Comparison of ENCODE assay signal across 12 cellular contexts in the genomic region with DNA sequence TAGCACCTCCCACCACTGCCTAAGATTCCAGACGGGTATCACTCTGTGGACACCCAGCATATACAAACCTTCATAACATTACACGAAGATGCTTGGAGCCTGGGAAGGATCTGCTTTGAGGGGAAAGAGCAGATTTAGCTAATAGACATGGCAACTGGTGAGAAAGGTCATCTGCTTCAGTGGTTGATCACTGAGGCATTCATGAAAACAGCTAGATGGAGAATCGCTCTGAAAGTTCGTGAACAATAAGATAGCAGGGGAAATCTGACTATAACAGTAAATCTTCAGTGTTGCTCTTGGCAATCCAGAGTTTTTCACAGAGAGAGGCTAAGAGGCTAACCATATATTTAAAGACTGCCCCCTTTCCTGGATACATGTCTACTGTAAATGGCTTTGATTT.
DNase-seq lines count a peak whose midpoint lies in the region; ATAC-seq, FAIRE-seq and TF ChIP-seq lines count a peak whose summit lies in the region.
"Had no signal": no experiment of that assay in that cellular context is flagged by ENCODE, and none has a peak within 500 bp of the region (broad histone marks: within the 10 kb centered on the region; RNA-seq: fewer than 3 reads in every experiment).

No MANE protein-coding gene starts in this region.

- H3K27ac ChIP-seq in A673 (ENCODE audit: low read depth, low read length, poor library complexity, severe bottlenecking) (no peak overlapping the region), kidney (ENCODE audit: low read depth in 2 of 2, low read length in 2 of 2) (no peak overlapping the region)
- H3K27ac ChIP-seq: dorsolateral prefrontal cortex, SJCRH30 had no signal

- no peaks in the 10 kb centered on the region for H3K27me3 Mint-ChIP-seq in central memory CD8-positive, alpha-beta T cell
- H3K27me3 Mint-ChIP-seq in chondrocyte (ENCODE audit: low read depth), result no peaks in the 10 kb centered on the region
- H3K27me3 Mint-ChIP-seq: progenitor cell of endocrine pancreas had no signal

- intact Hi-C loops in A673 (cut with micrococcal nuclease; ENCODE audit: unreplicated experiment), result no loop called here
- intact Hi-C loops in kidney (cut with DNase I), result no loop called here

- H3K4me1 ChIP-seq in A673 (ENCODE audit: insufficient read depth, low read length, poor library complexity, severe bottlenecking), result peaks cover 5% of the 10 kb centered on the region
- no peaks in the 10 kb centered on the region for H3K4me1 ChIP-seq in kidney (ENCODE audit: control insufficient read depth in 1 of 2, insufficient read depth in 1 of 2, low read depth in 1 of 2, low read length in 2 of 2)

- BruUV-seq in A673 (replicated peaks; lab: Mats Ljungman, UMichigan), result no TSS peak

- no peaks in the 10 kb centered on the region for H3K36me3 ChIP-seq in A673 (ENCODE audit: insufficient read depth, low read length, poor library complexity, severe bottlenecking)
- H3K36me3 ChIP-seq in kidney (ENCODE audit: control insufficient read depth in 1 of 2, insufficient read depth in 2 of 2, low read length in 2 of 2), result no peaks in the 10 kb centered on the region
- H3K36me3 ChIP-seq: SJCRH30 had no signal

- H3K4me3 Mint-ChIP-seq in central memory CD8-positive, alpha-beta T cell, result peak overlapping the region; percentile 51
- H3K4me3 Mint-ChIP-seq in chondrocyte (ENCODE audit: unreplicated experiment), result no peak overlapping the region

- DNase-seq in GM13977 (ENCODE audit: low spot score) (peak; percentile 25), chondrocyte (ENCODE audit: low spot score) (no peak), RKO (ENCODE audit: low spot score) (no peak), A673 (ENCODE audit: low spot score) (no peak), kidney (no peak)
- no peak for DNase-seq in central memory CD8-positive, alpha-beta T cell (ENCODE audit: low spot score in 2 of 2)
- DNase-seq: DMS153, dorsolateral prefrontal cortex, SJCRH30 had no signal

- TF ChIP-seq CTCF in GM13977 (IDR thresholded peaks at IDR 0.05; ENCODE audit: extremely low read depth, insufficient read depth, missing control alignments), result no peak
- no peak for TF ChIP-seq CTCF in chondrocyte (IDR thresholded peaks at IDR 0.05)
- no peak for TF ChIP-seq CTCF in A673 (conservative IDR thresholded peaks at IDR 0.05; ENCODE audit: low read depth, low read length)
- no peak for TF ChIP-seq CTCF in kidney (IDR thresholded peaks at IDR 0.05; ENCODE audit: borderline replicate concordance, extremely low read depth, insufficient read depth)

- no peak overlapping the region for H3K27ac Mint-ChIP-seq in central memory CD8-positive, alpha-beta T cell (ENCODE audit: low read depth)
- no peak overlapping the region for H3K27ac Mint-ChIP-seq in chondrocyte (ENCODE audit: unreplicated experiment)

- in situ Hi-C loops in GM13977 (cut with MboI; ENCODE audit: low pct_unique_long_range_greater_than_20kb, low sequenced_read_pairs, unreplicated experiment), result no loop called here

- H3K4me1 Mint-ChIP-seq in central memory CD8-positive, alpha-beta T cell, result peaks cover 27% of the 10 kb centered on the region
- H3K4me1 Mint-ChIP-seq in chondrocyte (ENCODE audit: low read depth), result no peaks in the 10 kb centered on the region

- ATAC-seq in GM21367 (IDR thresholded peaks at IDR 0.05; ENCODE audit: unreplicated experiment) (peak; percentile 17), HG03108 (IDR thresholded peaks at IDR 0.05; ENCODE audit: unreplicated experiment) (peak; percentile 27)
- ATAC-seq in central memory CD8-positive, alpha-beta T cell (replicated peaks; ENCODE audit: extremely low read depth, poor library complexity, severe bottlenecking), result no peak

- no peak overlapping the region for H3K9ac ChIP-seq in kidney (ENCODE audit: low read length in 2 of 2)

- H3K27me3 ChIP-seq in A673 (replicated peaks; ENCODE audit: insufficient read depth, low read depth, low read length, poor library complexity), result no peaks in the 10 kb centered on the region
- H3K27me3 ChIP-seq: dorsolateral prefrontal cortex, SJCRH30 had no signal

- CTCF ChIA-PET in A673 (lab: Charles Lee), result no interaction called here

- no peaks in the 10 kb centered on the region for H3K36me3 Mint-ChIP-seq in central memory CD8-positive, alpha-beta T cell (ENCODE audit: insufficient read depth)
- H3K36me3 Mint-ChIP-seq in chondrocyte (ENCODE audit: low read depth), result no peaks in the 10 kb centered on the region

- POLR2A ChIA-PET in A673 (lab: Charles Lee; ENCODE audit: low non-redundant PET), result no interaction called here

- no peaks in the 10 kb centered on the region for H3K9me3 ChIP-seq in A673 (ENCODE audit: low read depth, low read length, poor library complexity, severe bottlenecking)
- no peaks in the 10 kb centered on the region for H3K9me3 ChIP-seq in kidney (ENCODE audit: control insufficient read depth in 1 of 2, low read length in 2 of 2)
- H3K9me3 ChIP-seq: SJCRH30 had no signal

- no peak for FAIRE-seq in kidney (lab: Jason Lieb, UNC)

- no peaks in the 10 kb centered on the region for H3K9me3 Mint-ChIP-seq in central memory CD8-positive, alpha-beta T cell
- no peaks in the 10 kb centered on the region for H3K9me3 Mint-ChIP-seq in chondrocyte (ENCODE audit: low read depth)

- no peak overlapping the region for H3K4me3 ChIP-seq in A673 (ENCODE audit: low read depth, low read length, poor library complexity, severe bottlenecking)
- H3K4me3 ChIP-seq in kidney (ENCODE audit: low read length in 2 of 2), result no peak overlapping the region
- H3K4me3 ChIP-seq: dorsolateral prefrontal cortex, SJCRH30 had no signal
